Comparison of ENCODE assay signal across 1 cellular context in the genomic region with DNA sequence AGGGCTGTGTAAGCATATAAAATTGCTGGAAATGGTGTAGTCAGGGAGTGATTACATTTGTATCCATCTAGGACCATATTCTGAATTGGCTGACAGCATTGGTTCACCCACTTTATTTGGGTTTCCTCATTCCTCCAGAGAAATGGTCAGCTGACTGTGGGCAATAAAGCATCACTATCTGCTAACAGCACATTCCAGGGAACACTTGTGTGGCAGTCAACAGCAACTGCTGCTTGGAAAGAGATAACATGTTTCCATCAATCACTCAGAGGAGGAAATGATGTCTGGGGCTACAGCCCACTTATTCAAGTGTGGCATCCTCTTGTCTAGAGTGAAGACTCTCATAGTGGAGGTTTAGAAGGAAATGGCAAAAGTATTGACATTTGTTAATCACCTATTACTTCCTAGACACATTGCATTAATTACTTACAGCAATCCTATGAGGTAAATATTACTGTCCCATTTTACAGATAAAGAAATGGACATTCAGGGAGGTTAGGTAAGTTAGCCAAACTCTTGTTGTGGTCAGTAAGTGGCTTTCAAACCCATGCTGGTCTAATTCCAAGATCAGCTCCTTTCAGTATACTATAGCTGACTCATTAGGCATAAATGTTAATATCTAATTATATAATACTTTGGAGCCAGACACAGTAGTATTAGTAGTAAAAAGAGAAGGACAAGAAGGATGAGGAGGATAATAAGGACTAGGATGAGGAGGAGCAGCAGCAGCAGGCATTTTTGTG.
TF ChIP-seq lines count a peak whose summit lies in the region.

No MANE protein-coding gene starts in this region.

TF ChIP-seq in K562, 482 proteins besides CTCF, POLR2A, EP300 and RAD21 (continued from another document and continues in another):
- TF ChIP-seq, protein P1, sequence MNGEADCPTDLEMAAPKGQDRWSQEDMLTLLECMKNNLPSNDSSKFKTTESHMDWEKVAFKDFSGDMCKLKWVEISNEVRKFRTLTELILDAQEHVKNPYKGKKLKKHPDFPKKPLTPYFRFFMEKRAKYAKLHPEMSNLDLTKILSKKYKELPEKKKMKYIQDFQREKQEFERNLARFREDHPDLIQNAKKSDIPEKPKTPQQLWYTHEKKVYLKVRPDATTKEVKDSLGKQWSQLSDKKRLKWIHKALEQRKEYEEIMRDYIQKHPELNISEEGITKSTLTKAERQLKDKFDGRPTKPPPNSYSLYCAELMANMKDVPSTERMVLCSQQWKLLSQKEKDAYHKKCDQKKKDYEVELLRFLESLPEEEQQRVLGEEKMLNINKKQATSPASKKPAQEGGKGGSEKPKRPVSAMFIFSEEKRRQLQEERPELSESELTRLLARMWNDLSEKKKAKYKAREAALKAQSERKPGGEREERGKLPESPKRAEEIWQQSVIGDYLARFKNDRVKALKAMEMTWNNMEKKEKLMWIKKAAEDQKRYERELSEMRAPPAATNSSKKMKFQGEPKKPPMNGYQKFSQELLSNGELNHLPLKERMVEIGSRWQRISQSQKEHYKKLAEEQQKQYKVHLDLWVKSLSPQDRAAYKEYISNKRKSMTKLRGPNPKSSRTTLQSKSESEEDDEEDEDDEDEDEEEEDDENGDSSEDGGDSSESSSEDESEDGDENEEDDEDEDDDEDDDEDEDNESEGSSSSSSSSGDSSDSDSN (IDR thresholded peaks at IDR 0.05; ENCODE audit: borderline replicate concordance in 1 of 2, low read depth in 2 of 2, low read length in 2 of 2) = no peak
- TF ChIP-seq, protein P2, sequence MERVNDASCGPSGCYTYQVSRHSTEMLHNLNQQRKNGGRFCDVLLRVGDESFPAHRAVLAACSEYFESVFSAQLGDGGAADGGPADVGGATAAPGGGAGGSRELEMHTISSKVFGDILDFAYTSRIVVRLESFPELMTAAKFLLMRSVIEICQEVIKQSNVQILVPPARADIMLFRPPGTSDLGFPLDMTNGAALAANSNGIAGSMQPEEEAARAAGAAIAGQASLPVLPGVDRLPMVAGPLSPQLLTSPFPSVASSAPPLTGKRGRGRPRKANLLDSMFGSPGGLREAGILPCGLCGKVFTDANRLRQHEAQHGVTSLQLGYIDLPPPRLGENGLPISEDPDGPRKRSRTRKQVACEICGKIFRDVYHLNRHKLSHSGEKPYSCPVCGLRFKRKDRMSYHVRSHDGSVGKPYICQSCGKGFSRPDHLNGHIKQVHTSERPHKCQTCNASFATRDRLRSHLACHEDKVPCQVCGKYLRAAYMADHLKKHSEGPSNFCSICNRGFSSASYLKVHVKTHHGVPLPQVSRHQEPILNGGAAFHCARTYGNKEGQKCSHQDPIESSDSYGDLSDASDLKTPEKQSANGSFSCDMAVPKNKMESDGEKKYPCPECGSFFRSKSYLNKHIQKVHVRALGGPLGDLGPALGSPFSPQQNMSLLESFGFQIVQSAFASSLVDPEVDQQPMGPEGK (CRISPR knock-in tag; IDR thresholded peaks at IDR 0.05; ENCODE audit: borderline replicate concordance) = no peak
- TF ChIP-seq, protein P3, sequence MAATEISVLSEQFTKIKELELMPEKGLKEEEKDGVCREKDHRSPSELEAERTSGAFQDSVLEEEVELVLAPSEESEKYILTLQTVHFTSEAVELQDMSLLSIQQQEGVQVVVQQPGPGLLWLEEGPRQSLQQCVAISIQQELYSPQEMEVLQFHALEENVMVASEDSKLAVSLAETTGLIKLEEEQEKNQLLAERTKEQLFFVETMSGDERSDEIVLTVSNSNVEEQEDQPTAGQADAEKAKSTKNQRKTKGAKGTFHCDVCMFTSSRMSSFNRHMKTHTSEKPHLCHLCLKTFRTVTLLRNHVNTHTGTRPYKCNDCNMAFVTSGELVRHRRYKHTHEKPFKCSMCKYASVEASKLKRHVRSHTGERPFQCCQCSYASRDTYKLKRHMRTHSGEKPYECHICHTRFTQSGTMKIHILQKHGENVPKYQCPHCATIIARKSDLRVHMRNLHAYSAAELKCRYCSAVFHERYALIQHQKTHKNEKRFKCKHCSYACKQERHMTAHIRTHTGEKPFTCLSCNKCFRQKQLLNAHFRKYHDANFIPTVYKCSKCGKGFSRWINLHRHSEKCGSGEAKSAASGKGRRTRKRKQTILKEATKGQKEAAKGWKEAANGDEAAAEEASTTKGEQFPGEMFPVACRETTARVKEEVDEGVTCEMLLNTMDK (IDR thresholded peaks at IDR 0.05; ENCODE audit: borderline replicate concordance, insufficient read depth, low read depth, low read length, poor library complexity, severe bottlenecking) = no peak
- TF ChIP-seq KHSRP (IDR thresholded peaks at IDR 0.05) (peak; percentile 67; the same call in 1 of the 2 replicates), CHD1 (IDR thresholded peaks at IDR 0.05; ENCODE audit: low read length) (no peak), BHLHE40 (IDR thresholded peaks at IDR 0.05; ENCODE audit: low read length) (peak; percentile 90), DPF2 (IDR thresholded peaks at IDR 0.05) (peak; percentile 96), POLR3A (IDR thresholded peaks at IDR 0.05; ENCODE audit: borderline replicate concordance, extremely low read depth, insufficient read depth, insufficient read length) (no peak), RAD51 (IDR thresholded peaks at IDR 0.05; ENCODE audit: borderline replicate concordance, low read depth) (peak; percentile 85), ELF1 (tag; IDR thresholded peaks at IDR 0.05) (peak; percentile 77), HNRNPL (IDR thresholded peaks at IDR 0.05; ENCODE audit: low read depth, low read length) (no peak), LCOR (CRISPR knock-in tag; IDR thresholded peaks at IDR 0.05) (peak; percentile 78; the same call in 1 of the 2 replicates), RUNX1 (IDR thresholded peaks at IDR 0.05; ENCODE audit: low read depth) (peak; percentile 79), ZFPM2 (CRISPR knock-in tag; IDR thresholded peaks at IDR 0.05) (no peak), SMARCE1 (IDR thresholded peaks at IDR 0.05) (peak; percentile 92), ZNF695 (CRISPR knock-in tag; IDR thresholded peaks at IDR 0.05) (no peak), WHSC1 (IDR thresholded peaks at IDR 0.05; ENCODE audit: low read length) (no peak), ZNF77 (CRISPR knock-in tag; IDR thresholded peaks at IDR 0.05) (no peak), RNF2 (IDR thresholded peaks at IDR 0.05) (peak; percentile 78; the same call in 1 of the 2 replicates), MECOM (CRISPR knock-in tag; IDR thresholded peaks at IDR 0.05) (peak; percentile 68), HLTF (IDR thresholded peaks at IDR 0.05) (no peak), MBD2 (IDR thresholded peaks at IDR 0.05; ENCODE audit: borderline replicate concordance, low read depth) (peak; percentile 70; the same call in 1 of the 2 replicates), GABPA (tag; conservative IDR thresholded peaks at IDR 0.05; ENCODE audit: low read depth) (peak; percentile 44), SRSF7 (optimal IDR thresholded peaks at IDR 0.05; ENCODE audit: low read depth, low read length) (no peak), BMI1 (IDR thresholded peaks at IDR 0.05; ENCODE audit: low read length) (no peak), TARDBP (IDR thresholded peaks at IDR 0.05) (peak; percentile 58; the same call in 1 of the 2 replicates), SAFB2 (IDR thresholded peaks at IDR 0.05; ENCODE audit: borderline replicate concordance, low read depth, low read length, severe bottlenecking) (no peak), MEIS2 (IDR thresholded peaks at IDR 0.05; ENCODE audit: partially characterized antibody) (peak; percentile 99), POLR2G (IDR thresholded peaks at IDR 0.05; ENCODE audit: low read depth, low read length) (no peak)
- TF ChIP-seq, protein P4, sequence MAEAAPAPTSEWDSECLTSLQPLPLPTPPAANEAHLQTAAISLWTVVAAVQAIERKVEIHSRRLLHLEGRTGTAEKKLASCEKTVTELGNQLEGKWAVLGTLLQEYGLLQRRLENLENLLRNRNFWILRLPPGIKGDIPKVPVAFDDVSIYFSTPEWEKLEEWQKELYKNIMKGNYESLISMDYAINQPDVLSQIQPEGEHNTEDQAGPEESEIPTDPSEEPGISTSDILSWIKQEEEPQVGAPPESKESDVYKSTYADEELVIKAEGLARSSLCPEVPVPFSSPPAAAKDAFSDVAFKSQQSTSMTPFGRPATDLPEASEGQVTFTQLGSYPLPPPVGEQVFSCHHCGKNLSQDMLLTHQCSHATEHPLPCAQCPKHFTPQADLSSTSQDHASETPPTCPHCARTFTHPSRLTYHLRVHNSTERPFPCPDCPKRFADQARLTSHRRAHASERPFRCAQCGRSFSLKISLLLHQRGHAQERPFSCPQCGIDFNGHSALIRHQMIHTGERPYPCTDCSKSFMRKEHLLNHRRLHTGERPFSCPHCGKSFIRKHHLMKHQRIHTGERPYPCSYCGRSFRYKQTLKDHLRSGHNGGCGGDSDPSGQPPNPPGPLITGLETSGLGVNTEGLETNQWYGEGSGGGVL (CRISPR knock-in tag; IDR thresholded peaks at IDR 0.05) = no peak
- TF ChIP-seq, protein P5, sequence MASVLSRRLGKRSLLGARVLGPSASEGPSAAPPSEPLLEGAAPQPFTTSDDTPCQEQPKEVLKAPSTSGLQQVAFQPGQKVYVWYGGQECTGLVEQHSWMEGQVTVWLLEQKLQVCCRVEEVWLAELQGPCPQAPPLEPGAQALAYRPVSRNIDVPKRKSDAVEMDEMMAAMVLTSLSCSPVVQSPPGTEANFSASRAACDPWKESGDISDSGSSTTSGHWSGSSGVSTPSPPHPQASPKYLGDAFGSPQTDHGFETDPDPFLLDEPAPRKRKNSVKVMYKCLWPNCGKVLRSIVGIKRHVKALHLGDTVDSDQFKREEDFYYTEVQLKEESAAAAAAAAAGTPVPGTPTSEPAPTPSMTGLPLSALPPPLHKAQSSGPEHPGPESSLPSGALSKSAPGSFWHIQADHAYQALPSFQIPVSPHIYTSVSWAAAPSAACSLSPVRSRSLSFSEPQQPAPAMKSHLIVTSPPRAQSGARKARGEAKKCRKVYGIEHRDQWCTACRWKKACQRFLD (CRISPR knock-in tag; IDR thresholded peaks at IDR 0.05) = peak; percentile 90
- TF ChIP-seq, protein P6, sequence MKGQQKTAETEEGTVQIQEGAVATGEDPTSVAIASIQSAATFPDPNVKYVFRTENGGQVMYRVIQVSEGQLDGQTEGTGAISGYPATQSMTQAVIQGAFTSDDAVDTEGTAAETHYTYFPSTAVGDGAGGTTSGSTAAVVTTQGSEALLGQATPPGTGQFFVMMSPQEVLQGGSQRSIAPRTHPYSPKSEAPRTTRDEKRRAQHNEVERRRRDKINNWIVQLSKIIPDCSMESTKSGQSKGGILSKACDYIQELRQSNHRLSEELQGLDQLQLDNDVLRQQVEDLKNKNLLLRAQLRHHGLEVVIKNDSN (CRISPR knock-in tag; IDR thresholded peaks at IDR 0.05) = peak; percentile 84
- TF ChIP-seq, protein P7, sequence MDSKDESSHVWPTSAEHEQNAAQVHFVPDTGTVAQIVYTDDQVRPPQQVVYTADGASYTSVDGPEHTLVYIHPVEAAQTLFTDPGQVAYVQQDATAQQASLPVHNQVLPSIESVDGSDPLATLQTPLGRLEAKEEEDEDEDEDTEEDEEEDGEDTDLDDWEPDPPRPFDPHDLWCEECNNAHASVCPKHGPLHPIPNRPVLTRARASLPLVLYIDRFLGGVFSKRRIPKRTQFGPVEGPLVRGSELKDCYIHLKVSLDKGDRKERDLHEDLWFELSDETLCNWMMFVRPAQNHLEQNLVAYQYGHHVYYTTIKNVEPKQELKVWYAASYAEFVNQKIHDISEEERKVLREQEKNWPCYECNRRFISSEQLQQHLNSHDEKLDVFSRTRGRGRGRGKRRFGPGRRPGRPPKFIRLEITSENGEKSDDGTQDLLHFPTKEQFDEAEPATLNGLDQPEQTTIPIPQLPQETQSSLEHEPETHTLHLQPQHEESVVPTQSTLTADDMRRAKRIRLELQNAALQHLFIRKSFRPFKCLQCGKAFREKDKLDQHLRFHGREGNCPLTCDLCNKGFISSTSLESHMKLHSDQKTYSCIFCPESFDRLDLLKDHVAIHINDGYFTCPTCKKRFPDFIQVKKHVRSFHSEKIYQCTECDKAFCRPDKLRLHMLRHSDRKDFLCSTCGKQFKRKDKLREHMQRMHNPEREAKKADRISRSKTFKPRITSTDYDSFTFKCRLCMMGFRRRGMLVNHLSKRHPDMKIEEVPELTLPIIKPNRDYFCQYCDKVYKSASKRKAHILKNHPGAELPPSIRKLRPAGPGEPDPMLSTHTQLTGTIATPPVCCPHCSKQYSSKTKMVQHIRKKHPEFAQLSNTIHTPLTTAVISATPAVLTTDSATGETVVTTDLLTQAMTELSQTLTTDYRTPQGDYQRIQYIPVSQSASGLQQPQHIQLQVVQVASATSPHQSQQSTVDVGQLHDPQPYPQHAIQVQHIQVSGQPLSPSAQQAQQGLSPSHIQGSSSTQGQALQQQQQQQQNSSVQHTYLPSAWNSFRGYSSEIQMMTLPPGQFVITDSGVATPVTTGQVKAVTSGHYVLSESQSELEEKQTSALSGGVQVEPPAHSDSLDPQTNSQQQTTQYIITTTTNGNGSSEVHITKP (IDR thresholded peaks at IDR 0.05; ENCODE audit: partially characterized antibody) = peak; percentile 20
- TF ChIP-seq, protein P8, sequence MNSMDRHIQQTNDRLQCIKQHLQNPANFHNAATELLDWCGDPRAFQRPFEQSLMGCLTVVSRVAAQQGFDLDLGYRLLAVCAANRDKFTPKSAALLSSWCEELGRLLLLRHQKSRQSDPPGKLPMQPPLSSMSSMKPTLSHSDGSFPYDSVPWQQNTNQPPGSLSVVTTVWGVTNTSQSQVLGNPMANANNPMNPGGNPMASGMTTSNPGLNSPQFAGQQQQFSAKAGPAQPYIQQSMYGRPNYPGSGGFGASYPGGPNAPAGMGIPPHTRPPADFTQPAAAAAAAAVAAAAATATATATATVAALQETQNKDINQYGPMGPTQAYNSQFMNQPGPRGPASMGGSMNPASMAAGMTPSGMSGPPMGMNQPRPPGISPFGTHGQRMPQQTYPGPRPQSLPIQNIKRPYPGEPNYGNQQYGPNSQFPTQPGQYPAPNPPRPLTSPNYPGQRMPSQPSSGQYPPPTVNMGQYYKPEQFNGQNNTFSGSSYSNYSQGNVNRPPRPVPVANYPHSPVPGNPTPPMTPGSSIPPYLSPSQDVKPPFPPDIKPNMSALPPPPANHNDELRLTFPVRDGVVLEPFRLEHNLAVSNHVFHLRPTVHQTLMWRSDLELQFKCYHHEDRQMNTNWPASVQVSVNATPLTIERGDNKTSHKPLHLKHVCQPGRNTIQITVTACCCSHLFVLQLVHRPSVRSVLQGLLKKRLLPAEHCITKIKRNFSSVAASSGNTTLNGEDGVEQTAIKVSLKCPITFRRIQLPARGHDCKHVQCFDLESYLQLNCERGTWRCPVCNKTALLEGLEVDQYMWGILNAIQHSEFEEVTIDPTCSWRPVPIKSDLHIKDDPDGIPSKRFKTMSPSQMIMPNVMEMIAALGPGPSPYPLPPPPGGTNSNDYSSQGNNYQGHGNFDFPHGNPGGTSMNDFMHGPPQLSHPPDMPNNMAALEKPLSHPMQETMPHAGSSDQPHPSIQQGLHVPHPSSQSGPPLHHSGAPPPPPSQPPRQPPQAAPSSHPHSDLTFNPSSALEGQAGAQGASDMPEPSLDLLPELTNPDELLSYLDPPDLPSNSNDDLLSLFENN (IDR thresholded peaks at IDR 0.05; ENCODE audit: low read depth in 2 of 2, low read length in 2 of 2) = peak in 1 of 2 experiments; percentile 94; a peak in 2 of 4 replicates
- TF ChIP-seq, protein P9, sequence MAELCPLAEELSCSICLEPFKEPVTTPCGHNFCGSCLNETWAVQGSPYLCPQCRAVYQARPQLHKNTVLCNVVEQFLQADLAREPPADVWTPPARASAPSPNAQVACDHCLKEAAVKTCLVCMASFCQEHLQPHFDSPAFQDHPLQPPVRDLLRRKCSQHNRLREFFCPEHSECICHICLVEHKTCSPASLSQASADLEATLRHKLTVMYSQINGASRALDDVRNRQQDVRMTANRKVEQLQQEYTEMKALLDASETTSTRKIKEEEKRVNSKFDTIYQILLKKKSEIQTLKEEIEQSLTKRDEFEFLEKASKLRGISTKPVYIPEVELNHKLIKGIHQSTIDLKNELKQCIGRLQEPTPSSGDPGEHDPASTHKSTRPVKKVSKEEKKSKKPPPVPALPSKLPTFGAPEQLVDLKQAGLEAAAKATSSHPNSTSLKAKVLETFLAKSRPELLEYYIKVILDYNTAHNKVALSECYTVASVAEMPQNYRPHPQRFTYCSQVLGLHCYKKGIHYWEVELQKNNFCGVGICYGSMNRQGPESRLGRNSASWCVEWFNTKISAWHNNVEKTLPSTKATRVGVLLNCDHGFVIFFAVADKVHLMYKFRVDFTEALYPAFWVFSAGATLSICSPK (IDR thresholded peaks at IDR 0.05; ENCODE audit: borderline replicate concordance) = no peak
